15 cellular contexts compared by ENCODE assay signal in genomic region chr18:49207373-49207772, GRCh38.
A peak's percentile ranks its signal among the peaks of the same experiment; 100 is the strongest.
DNase-seq lines count a peak whose midpoint lies in the region; ATAC-seq and TF ChIP-seq lines count a peak whose summit lies in the region.
"Had no signal": no experiment of that assay in that cellular context is flagged by ENCODE, and none has a peak within 500 bp of the region (broad histone marks: within the 10 kb centered on the region; RNA-seq: fewer than 3 reads in every experiment).

No MANE protein-coding gene starts in this region.

- no peak overlapping the region for H4K8ac ChIP-seq in H9 (replicated peaks; ENCODE audit: insufficient read length, low read depth, low read length)

- H2BK120ac ChIP-seq in H9 (ENCODE audit: low read depth, low read length, poor library complexity, severe bottlenecking), result no peak overlapping the region

- no peak overlapping the region for H3K23ac ChIP-seq in H9 (ENCODE audit: insufficient read length, low read depth, low read length)

- TF ChIP-seq POLR2A in breast epithelium (IDR thresholded peaks at IDR 0.05), result no peak

- no peak overlapping the region for H3K14ac ChIP-seq in H9 (ENCODE audit: insufficient read depth, low read length)

- no peaks in the 10 kb centered on the region for H3K27me3 Mint-ChIP-seq in MCF 10A (ENCODE audit: insufficient read depth, unreplicated experiment)
- no peaks in the 10 kb centered on the region for H3K27me3 Mint-ChIP-seq in H9 (ENCODE audit: low read depth)
- H3K27me3 Mint-ChIP-seq: activated naive CD8-positive, alpha-beta T cell treated with anti-CD3 and anti-CD28 coated beads for 36 hours had no signal

- H2AK5ac ChIP-seq in H9 (ENCODE audit: insufficient read length, low read length), result no peak overlapping the region

- no peaks in the 10 kb centered on the region for H4K20me1 ChIP-seq in H9 (ENCODE audit: control insufficient read depth, insufficient read depth, insufficient read length)

- CTCF ChIA-PET in MCF 10A (lab: Yijun Ruan, JAX), result interaction anchor here (0.6 to 0.7 kb wide), 4 partner anchors 30 to 411 kb away, joined by 3 read pairs; no protein-coding TSS in a partner anchor

- H2BK15ac ChIP-seq in H9 (ENCODE audit: low read depth, low read length), result no peak overlapping the region

- TF ChIP-seq CTCF in MCF 10A (IDR thresholded peaks at IDR 0.05; ENCODE audit: unreplicated experiment) (no peak), breast epithelium (IDR thresholded peaks at IDR 0.05) (no peak), epithelial cell of proximal tubule (conservative IDR thresholded peaks at IDR 0.05; ENCODE audit: low read depth, low read length) (no peak), H9 (conservative IDR thresholded peaks at IDR 0.05) (no peak)

- H4K91ac ChIP-seq in H9 (ENCODE audit: insufficient read length, low read depth, low read length), result no peak overlapping the region

- H4K5ac ChIP-seq in H9 (ENCODE audit: insufficient read length, low read depth, low read length), result no peak overlapping the region

- no peak overlapping the region for H2AFZ ChIP-seq in H9 (ENCODE audit: low read length)
- H2AFZ ChIP-seq: neural progenitor cell had no signal

- H2BK20ac ChIP-seq in H9 (ENCODE audit: low read depth, low read length, poor library complexity, severe bottlenecking), result no peak overlapping the region

- H3K56ac ChIP-seq in H9 (ENCODE audit: insufficient read length, low read depth, low read length), result no peak overlapping the region

- H3K27ac Mint-ChIP-seq in MCF 10A (ENCODE audit: low read depth, unreplicated experiment) (peak overlapping the region; percentile 11), H9 (peak overlapping the region in 1 of 3 experiments; percentile 41; a peak in 3 of 7 replicates)
- H3K27ac Mint-ChIP-seq: activated naive CD8-positive, alpha-beta T cell treated with anti-CD3 and anti-CD28 coated beads for 36 hours; neural progenitor cell had no signal

- H3K23me2 ChIP-seq in H9 (ENCODE audit: insufficient read length, low read depth, low read length, poor library complexity, severe bottlenecking), result no peaks in the 10 kb centered on the region

- POLR2A ChIA-PET in MCF 10A (lab: Yijun Ruan, JAX), result interaction anchor here (0.8 to 0.9 kb wide), 2 partner anchors 17 to 28 kb away, joined by 3 to 4 read pairs; no protein-coding TSS in a partner anchor

- H3K4ac ChIP-seq in H9 (ENCODE audit: low read depth, low read length), result no peak overlapping the region

- H3K79me2 ChIP-seq in H9 (ENCODE audit: insufficient read depth, low read length), result no peaks in the 10 kb centered on the region

- H3K36me3 Mint-ChIP-seq in MCF 10A (ENCODE audit: insufficient read depth, unreplicated experiment) (no peaks in the 10 kb centered on the region), H9 (ENCODE audit: insufficient read depth in 1 of 3, low read depth in 3 of 3) (peaks cover 0 to 2% (median 2%) of the 10 kb centered on the region in 3 experiments; a peak in 3 of 7 replicates)

- no peak overlapping the region for H3K9ac ChIP-seq in H9 (ENCODE audit: extremely low read depth, insufficient read length, low read length)
- H3K9ac ChIP-seq: neural progenitor cell had no signal

- no TSS peak for BruUV-seq in MCF 10A (replicated peaks; lab: Mats Ljungman, UMichigan)

- H3K4me2 ChIP-seq in H9 (ENCODE audit: insufficient read depth, insufficient read length, low read length), result no peak overlapping the region
- H3K4me2 ChIP-seq: neural progenitor cell had no signal

- H3K4me3 Mint-ChIP-seq in MCF 10A (ENCODE audit: unreplicated experiment), result no peak overlapping the region
- H3K4me3 Mint-ChIP-seq in H9, result no peak overlapping the region
- H3K4me3 Mint-ChIP-seq: activated naive CD8-positive, alpha-beta T cell treated with anti-CD3 and anti-CD28 coated beads for 36 hours; neural progenitor cell had no signal

- H3K9me3 Mint-ChIP-seq in MCF 10A (ENCODE audit: unreplicated experiment), result no peaks in the 10 kb centered on the region
- peaks cover 2 to 5% of the 10 kb centered on the region in 2 experiments; a peak in 4 of 5 replicates for H3K9me3 Mint-ChIP-seq in H9
- H3K9me3 Mint-ChIP-seq: activated naive CD8-positive, alpha-beta T cell treated with anti-CD3 and anti-CD28 coated beads for 36 hours had no signal

- H3K36me3 ChIP-seq in breast epithelium, result no peaks in the 10 kb centered on the region
- H3K36me3 ChIP-seq: neural progenitor cell had no signal

- H3T11ph ChIP-seq in H9 (ENCODE audit: low read length), result no peak overlapping the region

- DNase-seq in MCF 10A (ENCODE audit: unreplicated experiment) (peak; percentile 38), breast epithelium (ENCODE audit: low spot score in 2 of 2) (no peak), epithelial cell of proximal tubule (ENCODE audit: low read depth) (peak; percentile 41), H9 (no peak), posterior vena cava (ENCODE audit: low spot score) (no peak), NCI-H345 (lab: John Stamatoyannopoulos, UW) (no peak)
- DNase-seq: activated CD4-positive, CD25-positive, alpha-beta regulatory T cell; activated CD8-positive, alpha-beta memory T cell treated with anti-CD3 and anti-CD28 coated beads, Interleukin-2, amount 50 U/mL, for 48 hours; activated naive CD8-positive, alpha-beta T cell treated with anti-CD3 and anti-CD28 coated beads for 36 hours; Caco-2; cortex of kidney; small intestine had no signal

- no CpG with 5 or more reads among the region's 2 CpGs for WGBS in H9 (ENCODE audit: extremely low coverage, insufficient read length, low lambda C conversion rate)

- no peaks in the 10 kb centered on the region for H3K27me3 ChIP-seq in breast epithelium
- H3K27me3 ChIP-seq in H9 (ENCODE audit: insufficient read depth, low read length), result no peaks in the 10 kb centered on the region
- H3K27me3 ChIP-seq: neural progenitor cell had no signal

- no peak overlapping the region for H2BK5ac ChIP-seq in H9 (ENCODE audit: insufficient read length, low read length)

- H3K4me3 ChIP-seq in breast epithelium (no peak overlapping the region), epithelial cell of proximal tubule (ENCODE audit: low read depth, low read length) (no peak overlapping the region)
- H3K4me3 ChIP-seq: neural progenitor cell had no signal

- H3K18ac ChIP-seq in H9 (ENCODE audit: insufficient read length, low read depth, low read length), result no peak overlapping the region

- ATAC-seq in SK-N-SH treated with all-trans-retinoic acid at 6 μM for 48 hours (peak; percentile 63), HG02973 (IDR thresholded peaks at IDR 0.05; ENCODE audit: unreplicated experiment) (no peak)

- no peaks in the 10 kb centered on the region for H3K79me1 ChIP-seq in H9 (ENCODE audit: insufficient read depth, low read depth, low read length, poor library complexity, severe bottlenecking)

- intact Hi-C loops in MCF 10A (cut with micrococcal nuclease) (no loop called here), breast epithelium (cut with DNase I; ENCODE audit: low total_unique reads) (loop anchor here (5.0 kb wide), 1 partner anchor 435 kb away; no protein-coding TSS in a partner anchor), posterior vena cava (cut with DNase I) (no loop called here)

- H3K27ac ChIP-seq in breast epithelium (no peak overlapping the region), H9 (ENCODE audit: insufficient read length, low read depth, low read length) (no peak overlapping the region)
- H3K27ac ChIP-seq: neural progenitor cell had no signal

- no peaks in the 10 kb centered on the region for H3K9me3 ChIP-seq in breast epithelium
- no peaks in the 10 kb centered on the region for H3K9me3 ChIP-seq in H9 (ENCODE audit: control insufficient read depth, low read depth, low read length)
- H3K9me3 ChIP-seq: Caco-2 had no signal

- no peak overlapping the region for H2BK12ac ChIP-seq in H9 (ENCODE audit: insufficient read length, low read depth, low read length)

- H3K4me1 Mint-ChIP-seq in MCF 10A (ENCODE audit: insufficient read depth, unreplicated experiment), result peaks cover 17% of the 10 kb centered on the region
- H3K4me1 Mint-ChIP-seq in H9, result peaks cover 0 to 11% of the 10 kb centered on the region in 2 experiments; a peak in 1 of 4 replicates
- H3K4me1 Mint-ChIP-seq: neural progenitor cell had no signal

- H3K4me1 ChIP-seq in breast epithelium (no peaks in the 10 kb centered on the region), H9 (ENCODE audit: insufficient read depth, low read length) (no peaks in the 10 kb centered on the region)
- H3K4me1 ChIP-seq: Caco-2 had no signal

TF ChIP-seq in SK-N-SH treated with all-trans-retinoic acid at 6 μM for 48 hours, 23 proteins besides CTCF, POLR2A, EP300 and RAD21 (continues in another document):
- TF ChIP-seq PPARA (CRISPR knock-in tag; IDR thresholded peaks at IDR 0.05; ENCODE audit: borderline replicate concordance) (no peak), SNAI2 (CRISPR knock-in tag; IDR thresholded peaks at IDR 0.05) (no peak), PATZ1 (CRISPR knock-in tag; IDR thresholded peaks at IDR 0.05; ENCODE audit: borderline replicate concordance) (no peak), BACH2 (CRISPR knock-in tag; IDR thresholded peaks at IDR 0.05; ENCODE audit: borderline replicate concordance) (no peak), CSRNP3 (CRISPR knock-in tag; IDR thresholded peaks at IDR 0.05) (no peak)

Comparison
In these comparisons a context has a peak if more than half of its experiments do, and no peak if none do; other contexts are left out.
1. DNase-seq: peak in MCF 10A (single experiment) and epithelial cell of proximal tubule (single experiment); none in breast epithelium (0 of 2), H9 (single experiment), posterior vena cava (single experiment) and NCI-H345 (single experiment).